Comparison of ENCODE assay signal across 25 cellular contexts in the genomic region with DNA sequence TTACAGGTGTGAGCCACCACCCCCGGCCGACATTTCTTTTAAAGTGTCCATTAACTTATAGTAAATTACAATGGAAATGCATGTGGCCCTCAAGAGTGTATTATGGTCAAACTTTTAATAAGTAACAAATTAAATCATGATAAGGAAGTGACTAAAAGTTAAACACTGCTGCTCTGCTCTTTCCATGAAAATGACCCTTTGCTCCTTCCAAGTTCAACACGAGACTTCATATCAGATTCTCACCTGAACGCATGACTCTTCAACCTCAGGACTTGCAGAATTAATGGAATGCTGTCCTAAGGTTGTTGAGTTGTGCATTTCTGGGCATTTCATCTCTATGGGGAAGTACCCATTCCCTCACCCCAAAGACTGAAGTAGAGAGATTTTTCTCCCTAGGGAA. TPM values are rescaled to one million over a fixed set of nuclear protein-coding genes. Genes with fewer than 3 reads are reported as not detected.
DNase-seq lines count a peak whose midpoint lies in the region; ATAC-seq and TF ChIP-seq lines count a peak whose summit lies in the region.
"Had no signal": no experiment of that assay in that cellular context is flagged by ENCODE, and none has a peak within 500 bp of the region (broad histone marks: within the 10 kb centered on the region; RNA-seq: fewer than 3 reads in every experiment).

No MANE protein-coding gene starts in this region.

- TF ChIP-seq CTCF in right lobe of liver (IDR thresholded peaks at IDR 0.05) = no peak
- no peak for TF ChIP-seq CTCF in omental fat pad (IDR thresholded peaks at IDR 0.05)

- intact Hi-C loops in right lobe of liver (cut with DNase I) = no loop called here

- H3K4me3 ChIP-seq in right lobe of liver = no peak overlapping the region

- H3K27ac ChIP-seq in right lobe of liver = no peak overlapping the region
- H3K27ac ChIP-seq: KMS-11, RWPE1 had no signal

- DNase-seq in HT-29 (ENCODE audit: low spot score) = peak; percentile 13
- peak; percentile 20 for DNase-seq in glomerular visceral epithelial cell (ENCODE audit: extremely low spot score)
- DNase-seq in right lobe of liver = no peak
- no peak for DNase-seq in cerebellum (ENCODE audit: low spot score)
- DNase-seq in omental fat pad (ENCODE audit: low spot score) = no peak
- no peak for DNase-seq in stimulated activated CD4-positive, alpha-beta T cell treated with anti-CD3 and anti-CD28 coated beads, Interleukin-1b, Interleukin-23, amount 100 ng/mL, for 48 hours
- DNase-seq: C1 segment of cervical spinal cord; Caco-2; CD4-positive, alpha-beta memory T cell; DMS79 treated with DMSO at 0.1 percent for 48 hours; GF-D8; NCI-H1048; NCI-H1417; NCI-H1694; NCI-H2029 treated with DMSO at 0.1 percent for 48 hours; NCI-H2227 treated with DMSO at 0.1 percent for 48 hours; NCI-H526 treated with DMSO at 0.1 percent for 48 hours; SHP77 had no signal

- H3K36me3 ChIP-seq in right lobe of liver = no peaks in the 10 kb centered on the region

- H3K9me3 ChIP-seq in right lobe of liver = no peaks in the 10 kb centered on the region
- H3K9me3 ChIP-seq: Caco-2 had no signal

- H3K4me1 ChIP-seq in right lobe of liver = no peaks in the 10 kb centered on the region
- H3K4me1 ChIP-seq: Caco-2 had no signal

- 25% methylated on average over 2 of the region's 4 CpGs for WGBS in right lobe of liver (ENCODE audit: insufficient coverage, low coverage, low lambda C conversion rate, missing lambda C conversion rate)

- no peaks in the 10 kb centered on the region for H3K27me3 ChIP-seq in right lobe of liver

- no peak for TF ChIP-seq POLR2A in right lobe of liver (IDR thresholded peaks at IDR 0.05)

- ATAC-seq in right lobe of liver (peak; percentile 44 to 75 (median 66)), omental fat pad (ENCODE audit: low FRiP score) (no peak), HG02798 (IDR thresholded peaks at IDR 0.05; ENCODE audit: poor library complexity, unreplicated experiment) (no peak)

RNA-seq across cellular contexts. Expression of a gene that starts 27.1 kb away (rescaled TPM):
- not detected in 2 replicates for total RNA-seq in HT-29 (2014; rRNA removed; shearing (Covaris generic))
- total RNA-seq in right lobe of liver = not detected
- not detected for total RNA-seq in cerebellum
- total RNA-seq in omental fat pad = not detected
- total RNA-seq: A673; Caco-2; CD4-positive, alpha-beta memory T cell; H4; NCI-H460; SK-MEL-5 had no signal

RNA-seq across cellular contexts. Expression of a gene that starts 39.6 kb away (rescaled TPM):
- total RNA-seq in HT-29 (2014; rRNA removed; shearing (Covaris generic)) = not detected in 2 replicates
- total RNA-seq in right lobe of liver = not detected
- total RNA-seq in cerebellum = not detected
- total RNA-seq in omental fat pad = not detected
- total RNA-seq: A673; Caco-2; CD4-positive, alpha-beta memory T cell; H4; NCI-H460; SK-MEL-5 had no signal

Comparison
In these comparisons a context has a peak if more than half of its experiments do, and no peak if none do; other contexts are left out.
1. DNase-seq: peak in HT-29 (single experiment) and glomerular visceral epithelial cell (single experiment); none in right lobe of liver (0 of 3), cerebellum (single experiment), omental fat pad (single experiment) and stimulated activated CD4-positive, alpha-beta T cell treated with anti-CD3 and anti-CD28 coated beads, Interleukin-1b, Interleukin-23, amount 100 ng/mL, for 48 hours (single experiment).
2. ATAC-seq: peak in right lobe of liver (4 of 4); none in omental fat pad (single experiment) and HG02798 (single experiment).